In genomic region chr14:39176263-39177167, GRCh38 we compare ENCODE assay signal across 8 cellular contexts. TPM values are rescaled to one million over a fixed set of nuclear protein-coding genes. Genes with fewer than 3 reads are reported as not detected.
DNase-seq lines count a peak whose midpoint lies in the region; ATAC-seq and TF ChIP-seq lines count a peak whose summit lies in the region.

No MANE protein-coding gene starts in this region.

- H3K4me3 ChIP-seq in CD4-positive, alpha-beta memory T cell (ENCODE audit: low read length in 2 of 2) = peak overlapping the region; percentile 77 to 92
- peak overlapping the region; percentile 76 for H3K4me3 ChIP-seq in OCI-LY1 (ENCODE audit: low read depth, low read length, poor library complexity, severe bottlenecking)
- peak overlapping the region; percentile 92 for H3K4me3 ChIP-seq in endocrine pancreas (ENCODE audit: control insufficient read depth, insufficient read depth, low read length)
- peak overlapping the region; percentile 91 for H3K4me3 ChIP-seq in neuron (ENCODE audit: low read length)

- H3K9me3 Mint-ChIP-seq in CD4-positive, alpha-beta memory T cell = no peaks in the 10 kb centered on the region

- H4K20me1 ChIP-seq in OCI-LY1 (ENCODE audit: insufficient read depth, low read length) = no peaks in the 10 kb centered on the region

- peaks cover 18% of the 10 kb centered on the region for H3K79me2 ChIP-seq in OCI-LY1 (ENCODE audit: insufficient read depth, low read length)

- H2AFZ ChIP-seq in OCI-LY1 (ENCODE audit: low read length) = no peak overlapping the region
- no peak overlapping the region for H2AFZ ChIP-seq in neuron (ENCODE audit: low read depth, low read length)

- peak overlapping the region; percentile 98 for H3K27ac ChIP-seq in CD4-positive, alpha-beta memory T cell (ENCODE audit: low read depth, low read length)
- peak overlapping the region; percentile 96 for H3K27ac ChIP-seq in OCI-LY1 (ENCODE audit: low read depth, low read length, poor library complexity, severe bottlenecking)

- H3F3A ChIP-seq in OCI-LY1 (ENCODE audit: insufficient read depth, low read length) = peaks cover 6% of the 10 kb centered on the region; the same call in 1 of the 2 replicates

- no peaks in the 10 kb centered on the region for H3K9me3 ChIP-seq in CD4-positive, alpha-beta memory T cell (ENCODE audit: control insufficient read depth in 1 of 2, low read length in 2 of 2)
- H3K9me3 ChIP-seq in OCI-LY1 (ENCODE audit: low read length) (no peaks in the 10 kb centered on the region), endocrine pancreas (ENCODE audit: control insufficient read depth, low read length) (no peaks in the 10 kb centered on the region), neuron (ENCODE audit: low read length) (no peaks in the 10 kb centered on the region)

- no peak for TF ChIP-seq CTCF in OCI-LY1 (IDR thresholded peaks at IDR 0.05; ENCODE audit: low read length)

- H3K36me3 ChIP-seq in CD4-positive, alpha-beta memory T cell (ENCODE audit: insufficient read depth, low read length) = peaks cover 47% of the 10 kb centered on the region
- H3K36me3 ChIP-seq in OCI-LY1 (ENCODE audit: insufficient read depth, low read length) = peaks cover 64% of the 10 kb centered on the region
- H3K36me3 ChIP-seq in endocrine pancreas (ENCODE audit: control insufficient read depth, insufficient read depth, low read length) = peaks cover 5% of the 10 kb centered on the region
- H3K36me3 ChIP-seq in neuron (ENCODE audit: insufficient read depth, low read length) = peaks cover 53% of the 10 kb centered on the region

- TF ChIP-seq POLR2A in GM18505 (IDR thresholded peaks at IDR 0.05; ENCODE audit: borderline replicate concordance, extremely low read depth, insufficient read depth, insufficient read length) = no peak

- H3K36me3 Mint-ChIP-seq in CD4-positive, alpha-beta memory T cell = peaks cover 27 to 34% of the 10 kb centered on the region in 2 donors

- peaks cover 17 to 43% (median 34%) of the 10 kb centered on the region in 4 donors for H3K4me1 Mint-ChIP-seq in CD4-positive, alpha-beta memory T cell

- DNase-seq in CD4-positive, alpha-beta memory T cell = no peak
- DNase-seq in NCI-H2171 (lab: John Stamatoyannopoulos, UW) (no peak), SKM-1 treated with dmso at 0.1 percent for 144 hours (lab: John Stamatoyannopoulos, UW; ENCODE audit: unreplicated experiment) (no peak)

- H3K9ac ChIP-seq in OCI-LY1 (ENCODE audit: low read length) = peak overlapping the region; percentile 99
- H3K9ac ChIP-seq in endocrine pancreas (ENCODE audit: control insufficient read depth, insufficient read depth, low read length) = no peak overlapping the region

- intact Hi-C loops in CD4-positive, alpha-beta memory T cell (cut with micrococcal nuclease) = no loop called here

- CTCF ChIA-PET in CD4-positive, alpha-beta memory T cell (lab: Charles Lee; ENCODE audit: partially characterized antibody) = no interaction called here

- H3K4me3 Mint-ChIP-seq in CD4-positive, alpha-beta memory T cell = peak overlapping the region; percentile 95 to 99 (median 97)

- peaks cover 30% of the 10 kb centered on the region for H3K4me1 ChIP-seq in CD4-positive, alpha-beta memory T cell (ENCODE audit: insufficient read depth, low read length)
- H3K4me1 ChIP-seq in OCI-LY1 (ENCODE audit: insufficient read depth, low read length, severe bottlenecking) (peaks cover 41% of the 10 kb centered on the region), endocrine pancreas (ENCODE audit: control insufficient read depth, insufficient read depth, low read length) (peaks cover 7% of the 10 kb centered on the region), neuron (ENCODE audit: insufficient read depth, low read length) (peaks cover 12% of the 10 kb centered on the region)

- no peaks in the 10 kb centered on the region for H3K27me3 Mint-ChIP-seq in CD4-positive, alpha-beta memory T cell

- no peak for ATAC-seq in GM18505 (IDR thresholded peaks at IDR 0.05; ENCODE audit: unreplicated experiment)
- ATAC-seq in HG03565 (IDR thresholded peaks at IDR 0.05; ENCODE audit: unreplicated experiment) = no peak

- peak overlapping the region; percentile 97 to 100 (median 98) for H3K27ac Mint-ChIP-seq in CD4-positive, alpha-beta memory T cell

- no peaks in the 10 kb centered on the region for H3K9me2 ChIP-seq in OCI-LY1 (ENCODE audit: low read depth, low read length)

- H3K4me2 ChIP-seq in OCI-LY1 (ENCODE audit: low read length) = peak overlapping the region; percentile 73

- POLR2A ChIA-PET in CD4-positive, alpha-beta memory T cell (lab: Charles Lee; ENCODE audit: partially characterized antibody) = interaction anchor here (1.7 to 3.7 kb wide), 4 partner anchors 9 to 256 kb away, joined by 7 to 54 read pairs (median 28); partner anchors contain the start of genes FBXO33 and GEMIN2

- H3K27me3 ChIP-seq in CD4-positive, alpha-beta memory T cell (ENCODE audit: insufficient read depth, low read length) = no peaks in the 10 kb centered on the region
- H3K27me3 ChIP-seq in OCI-LY1 (ENCODE audit: insufficient read depth, low read length) = no peaks in the 10 kb centered on the region
- no peaks in the 10 kb centered on the region for H3K27me3 ChIP-seq in endocrine pancreas (ENCODE audit: control insufficient read depth, insufficient read depth, low read length)
- H3K27me3 ChIP-seq in neuron (ENCODE audit: insufficient read depth, low read length) = no peaks in the 10 kb centered on the region

RNA-seq across cellular contexts. Expression of gene PNN, which starts 1.5 kb away (rescaled TPM):
- 10 to 100 TPM; 86.0 to 93.8 TPM for total RNA-seq in CD4-positive, alpha-beta memory T cell
- 10 to 100 TPM; 10.3 to 35.8 TPM for polyA plus RNA-seq in CD4-positive, alpha-beta memory T cell

RNA-seq across cellular contexts. Expression of gene TRAPPC6B, which starts 6.4 kb away (rescaled TPM):
- total RNA-seq in CD4-positive, alpha-beta memory T cell = 10 to 100 TPM; 33.4 to 35.5 TPM
- 10 to 100 TPM in 1 of 2 donors, 1 to 10 TPM in 1; 9.5 to 15.3 TPM for polyA plus RNA-seq in CD4-positive, alpha-beta memory T cell

RNA-seq across cellular contexts. Expression of gene MIA2, which starts 57.2 kb away (rescaled TPM):
- 10 to 100 TPM; 25.8 to 26.6 TPM for total RNA-seq in CD4-positive, alpha-beta memory T cell
- 10 to 100 TPM; 19.0 to 26.7 TPM for polyA plus RNA-seq in CD4-positive, alpha-beta memory T cell
